Comparison of ENCODE assay signal across 22 cellular contexts in the genomic region with DNA sequence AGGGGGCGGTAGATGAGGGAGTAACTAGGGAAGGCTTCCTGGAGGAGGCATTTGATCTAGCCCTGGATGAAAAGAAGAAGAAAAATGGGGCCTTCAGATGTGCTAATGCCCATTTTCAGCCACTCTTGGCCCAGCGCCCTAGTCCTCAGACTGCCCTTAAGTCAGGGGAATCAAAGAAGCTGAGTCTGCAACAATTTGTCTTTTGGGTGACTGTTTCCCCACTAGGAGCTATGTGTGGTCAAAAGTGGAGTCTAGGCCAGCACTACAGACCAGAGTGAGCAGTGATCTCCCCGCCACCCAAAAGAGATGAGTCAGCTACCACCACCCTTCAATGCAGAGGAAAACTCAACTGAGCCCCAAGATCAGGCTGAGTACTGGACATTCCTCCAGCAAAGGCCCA.
"Had no signal": no experiment of that assay in that cellular context is flagged by ENCODE, and none has a peak within 500 bp of the region (broad histone marks: within the 10 kb centered on the region; RNA-seq: fewer than 3 reads in every experiment).

No MANE protein-coding gene starts in this region.

- H3K27me3 Mint-ChIP-seq: activated CD4-positive, alpha-beta memory T cell treated with anti-CD3 and anti-CD28 coated beads for 36 hours; central memory CD8-positive, alpha-beta T cell; T-helper 17 cell had no signal

- FAIRE-seq: small intestine had no signal

- H3K27ac Mint-ChIP-seq: activated CD4-positive, alpha-beta memory T cell treated with anti-CD3 and anti-CD28 coated beads for 36 hours; T-helper 17 cell; type B pancreatic cell had no signal

- H3K4me3 ChIP-seq: coronary artery, esophagus muscularis mucosa, gastroesophageal sphincter, heart left ventricle, right lobe of liver, thoracic aorta, vagina had no signal

- H3K4me3 Mint-ChIP-seq: activated CD4-positive, alpha-beta memory T cell treated with anti-CD3 and anti-CD28 coated beads for 36 hours; central memory CD8-positive, alpha-beta T cell; T-helper 17 cell; type B pancreatic cell had no signal

- H3K27me3 ChIP-seq: esophagus muscularis mucosa, gastroesophageal sphincter, heart left ventricle, right lobe of liver, vagina had no signal

- H3K4me1 Mint-ChIP-seq: central memory CD8-positive, alpha-beta T cell; T-helper 17 cell had no signal

- DNase-seq: activated CD4-positive, alpha-beta memory T cell treated with anti-CD3 and anti-CD28 coated beads for 36 hours; activated CD4-positive, alpha-beta T cell treated with anti-CD3 and anti-CD28 coated beads for 48 hours; activated naive CD4-positive, alpha-beta T cell treated with Interleukin-2 at 50 U/mL for 16 hours; activated T-cell treated with anti-CD3 and anti-CD28 coated beads, Interleukin-2, amount 50 U/mL, for 48 hours; aorta; heart left ventricle; islet precursor cell; left cardiac atrium; mesenchymal stem cell; occipital lobe; right lobe of liver; small intestine; stimulated activated CD8-positive, alpha-beta memory T cell treated with anti-CD3 and anti-CD28 coated beads, Interleukin-4, amount 100 ng/mL, for 48 hours; stimulated activated naive CD4-positive, alpha-beta T cell; T-helper 17 cell had no signal

- H3K36me3 Mint-ChIP-seq: activated CD4-positive, alpha-beta memory T cell treated with anti-CD3 and anti-CD28 coated beads for 36 hours; type B pancreatic cell had no signal

- ATAC-seq: gastroesophageal sphincter, heart left ventricle, left cardiac atrium, right lobe of liver, T-helper 17 cell had no signal

- H3K9me3 Mint-ChIP-seq: activated CD4-positive, alpha-beta memory T cell treated with anti-CD3 and anti-CD28 coated beads for 36 hours had no signal

- H3K36me3 ChIP-seq: esophagus muscularis mucosa, gastroesophageal sphincter, heart left ventricle, right lobe of liver, thoracic aorta, vagina had no signal
